In the genomic region with DNA sequence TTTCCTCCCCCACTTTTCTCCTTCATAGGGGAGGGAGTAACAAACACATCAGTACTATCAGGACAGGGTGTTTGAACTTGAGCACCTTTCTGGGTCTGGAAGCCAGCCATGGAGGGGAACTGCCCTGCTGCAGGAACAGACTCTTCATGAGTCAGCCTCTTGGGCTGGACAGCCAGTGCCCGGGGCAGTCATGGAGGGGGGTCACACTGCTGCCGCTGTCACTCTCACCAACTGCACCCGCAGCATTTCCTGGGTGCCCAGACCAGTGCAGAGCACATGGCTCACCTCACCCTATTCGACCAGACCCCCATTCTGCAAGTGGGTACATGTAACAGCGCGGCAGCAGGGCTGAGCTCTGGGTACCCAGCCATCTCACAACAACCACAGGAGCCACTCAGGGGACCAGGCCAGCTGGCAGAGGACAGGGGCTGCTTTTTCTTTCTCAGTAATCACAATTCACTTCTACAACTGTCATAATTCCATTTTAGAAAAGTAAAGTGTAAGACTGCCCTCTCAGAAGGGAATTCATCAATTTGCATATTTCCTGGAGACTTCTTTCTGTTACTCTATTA, we compare ENCODE assay signal across 24 cellular contexts.
"Had no signal": no experiment of that assay in that cellular context is flagged by ENCODE, and none has a peak within 500 bp of the region (broad histone marks: within the 10 kb centered on the region; RNA-seq: fewer than 3 reads in every experiment).

No MANE protein-coding gene starts in this region.

- FAIRE-seq: small intestine had no signal

- H3K9me3 ChIP-seq: colonic mucosa, gastroesophageal sphincter, ovary, psoas muscle, right lobe of liver, vagina had no signal

- H3K27ac ChIP-seq: brain microvascular endothelial cell, colonic mucosa, esophagus squamous epithelium, gastroesophageal sphincter, ovary, psoas muscle, right lobe of liver, vagina had no signal

- H3K4me1 ChIP-seq: colonic mucosa, esophagus squamous epithelium, gastroesophageal sphincter, psoas muscle, right lobe of liver, vagina had no signal

- H3K4me3 ChIP-seq: colonic mucosa, dorsolateral prefrontal cortex, esophagus squamous epithelium, gastroesophageal sphincter, lung, ovary, psoas muscle, right lobe of liver, vagina had no signal

- H3K36me3 ChIP-seq: brain microvascular endothelial cell, colonic mucosa, esophagus squamous epithelium, gastroesophageal sphincter, ovary, right lobe of liver, vagina had no signal

- DNase-seq: activated CD4-positive, alpha-beta T cell treated with anti-CD3 and anti-CD28 coated beads for 1 hour; activated CD4-positive, alpha-beta T cell treated with anti-CD3 and anti-CD28 coated beads, Interleukin-2, amount 50 U/mL, for 1 hour; activated CD8-positive, alpha-beta T cell treated with anti-CD3 and anti-CD28 coated beads, Interleukin-2, amount 10 ng/mL, durations not matched to agents 7 days and 5 days; activated gamma-delta T cell treated with Interleukin-2 at 50 U/mL for 16 hours; activated T-cell treated with anti-CD3 and anti-CD28 coated beads, Interleukin-2, amount 50 U/mL, for 1 hour; aorta; brain microvascular endothelial cell; central memory CD4-positive, alpha-beta T cell; colonic mucosa; esophagus squamous epithelium; natural killer cell; ovary; psoas muscle; right lobe of liver; small intestine; stimulated activated naive B cell treated with anti-CD40 and anti-IgM and Interleukin-4, amounts not matched to agents 10 μg/mL and 1 μg/mL and 100 μg/mL, for 72 hours; T-helper 1 cell; trophoblast cell had no signal

- ATAC-seq: activated CD8-positive, alpha-beta T cell treated with anti-CD3 and anti-CD28 coated beads, Interleukin-2, amount 10 ng/mL, durations not matched to agents 7 days and 5 days; activated naive CD4-positive, alpha-beta T cell treated with anti-CD3 and anti-CD28 coated beads, Interleukin-2, amount 50 U/mL, for 72 hours; gastroesophageal sphincter; left lobe of liver; psoas muscle; stimulated activated naive B cell treated with anti-CD40 and anti-IgM and Interleukin-4, amounts not matched to agents 10 μg/mL and 1 μg/mL and 100 μg/mL, for 72 hours had no signal

- H3K27me3 ChIP-seq: brain microvascular endothelial cell, colonic mucosa, dorsolateral prefrontal cortex, esophagus squamous epithelium, gastroesophageal sphincter, ovary, right lobe of liver, vagina had no signal
